In genomic region chr15:68222432-68222743, GRCh38 we compare ENCODE assay signal across 8 cellular contexts. TPM values are rescaled to one million over a fixed set of nuclear protein-coding genes. Genes with fewer than 3 reads are reported as not detected.
DNase-seq lines count a peak whose midpoint lies in the region; ATAC-seq, FAIRE-seq and TF ChIP-seq lines count a peak whose summit lies in the region.
"Not testable (repeated sequence)": the region's sequence is repeated elsewhere in the genome, so short reads cannot be mapped to it uniquely, and the experiment has no call there.

No MANE protein-coding gene starts in this region.

- FAIRE-seq in kidney (lab: Jason Lieb, UNC): not testable (repeated sequence)

- POLR2A ChIA-PET in WTC11 (lab: Charles Lee): not testable (repeated sequence)

- 92 to 98% (median 94%) methylated on average over 11 to 18 of the region's 18 CpGs for WGBS in stomach, 5 donors

- not testable (repeated sequence) for ATAC-seq in WTC11

- peaks cover 27% of the 10 kb centered on the region for H3K9me3 ChIP-seq in BLaER1
- not testable (repeated sequence) for H3K9me3 ChIP-seq in kidney (ENCODE audit: control insufficient read depth in 1 of 2, low read length in 2 of 2); stomach

- not testable (repeated sequence) for H3K4me2 ChIP-seq in BLaER1

- not testable (repeated sequence) for TF ChIP-seq CTCF in WTC11 (IDR thresholded peaks at IDR 0.05); chondrocyte (IDR thresholded peaks at IDR 0.05); kidney (IDR thresholded peaks at IDR 0.05; ENCODE audit: borderline replicate concordance, extremely low read depth, insufficient read depth); stomach (IDR thresholded peaks at IDR 0.05)

- DNase-seq in WTC11 (ENCODE audit: low spot score): not testable (repeated sequence)
- DNase-seq in chondrocyte (ENCODE audit: low spot score) (peak; percentile 56), kidney (peak; percentile 26), mucosa of gallbladder (ENCODE audit: low spot score) (peak; percentile 7), posterior vena cava (ENCODE audit: low spot score) (peak; percentile 60), stomach (peak; percentile 8), ureter (ENCODE audit: low spot score) (peak; percentile 34)

- peaks cover 54% of the 10 kb centered on the region for H3K36me3 Mint-ChIP-seq in WTC11
- H3K36me3 Mint-ChIP-seq in chondrocyte (ENCODE audit: low read depth): not testable (repeated sequence)

- not testable (repeated sequence) for H3K27me3 Mint-ChIP-seq in WTC11 (ENCODE audit: low read depth); chondrocyte (ENCODE audit: low read depth)

- CTCF ChIA-PET in WTC11 (lab: Charles Lee): not testable (repeated sequence)

- intact Hi-C loops in kidney (cut with DNase I); posterior vena cava (cut with DNase I); stomach (cut with DNase I; ENCODE audit: low total_unique reads): not testable (repeated sequence)

- H3K36me3 ChIP-seq in BLaER1 (peaks cover 43% of the 10 kb centered on the region), stomach (peaks cover 0 to 13% (median 10%) of the 10 kb centered on the region in 4 donors)
- not testable (repeated sequence) for H3K36me3 ChIP-seq in kidney (ENCODE audit: control insufficient read depth in 1 of 2, insufficient read depth in 2 of 2, low read length in 2 of 2)

- not testable (repeated sequence) for H3K27me3 ChIP-seq in BLaER1, stomach

- peaks cover 17% of the 10 kb centered on the region for H3K9me3 Mint-ChIP-seq in WTC11
- H3K9me3 Mint-ChIP-seq in chondrocyte (ENCODE audit: low read depth): not testable (repeated sequence)

- TF ChIP-seq EP300 in stomach (IDR thresholded peaks at IDR 0.05): not testable (repeated sequence)

- H3K27ac Mint-ChIP-seq in WTC11; chondrocyte (ENCODE audit: unreplicated experiment): not testable (repeated sequence)

- H3K27ac ChIP-seq in BLaER1: 0 out of 2 replicates have a peak overlapping the region, but pooled peaks have one; percentile 35
- H3K27ac ChIP-seq in kidney (ENCODE audit: low read depth in 2 of 2, low read length in 2 of 2); stomach: not testable (repeated sequence)

- not testable (repeated sequence) for H3K4me3 ChIP-seq in BLaER1; kidney (ENCODE audit: low read length in 2 of 2); stomach

- peaks cover 63% of the 10 kb centered on the region for H3K4me1 ChIP-seq in BLaER1
- H3K4me1 ChIP-seq in kidney (ENCODE audit: control insufficient read depth in 1 of 2, insufficient read depth in 1 of 2, low read depth in 1 of 2, low read length in 2 of 2); stomach: not testable (repeated sequence)

- not testable (repeated sequence) for TF ChIP-seq POLR2A in stomach (IDR thresholded peaks at IDR 0.05)

- H3K9ac ChIP-seq in BLaER1; kidney (ENCODE audit: low read length in 2 of 2): not testable (repeated sequence)

- H3K4me3 Mint-ChIP-seq in WTC11; chondrocyte (ENCODE audit: unreplicated experiment): not testable (repeated sequence)

- H4K20me1 ChIP-seq in BLaER1: not testable (repeated sequence)

- H3K4me1 Mint-ChIP-seq in WTC11; chondrocyte (ENCODE audit: low read depth): not testable (repeated sequence)

TF ChIP-seq in WTC11, 78 proteins besides CTCF, POLR2A, EP300 and RAD21:
- TF ChIP-seq SMAD4 (CRISPR knock-in tag; IDR thresholded peaks at IDR 0.05): peak; percentile 54; the same call in 1 of the 2 replicates

RNA-seq across cellular contexts. Expression of gene CLN6, which starts 7.1 kb away (rescaled TPM):
- 50.2 to 52.2 TPM (median 50.8 TPM) in 3 replicates for total RNA-seq in WTC11 (2021)
- total RNA-seq in chondrocyte: 18.0 to 20.8 TPM (median 19.2 TPM) in 3 replicates
- 36.6 TPM for total RNA-seq in kidney
- polyA plus RNA-seq in kidney (ENCODE audit: insufficient read depth, low read depth, low replicate concordance): 30.8 TPM
- 25.7 TPM for total RNA-seq in mucosa of gallbladder
- 10 to 100 TPM; 14.9 TPM for total RNA-seq in posterior vena cava
- total RNA-seq in stomach: 100 to 1,000 TPM in 1 of 5 donors, 10 to 100 TPM in 3, 1 to 10 TPM in 1; 6.4 to 151 (median 25.0) TPM
- polyA plus RNA-seq in stomach: 10 to 100 TPM in 1 of 3 donors, 1 to 10 TPM in 2; 8.7 to 17.1 (median 9.2) TPM
- total RNA-seq in ureter: 45.3 TPM

RNA-seq across cellular contexts. Expression of gene CALML4, which starts 17.3 kb away (rescaled TPM):
- 8.9 to 10.1 TPM (median 9.8 TPM) in 3 replicates for total RNA-seq in WTC11 (2021)
- total RNA-seq in chondrocyte: 0.65 to 0.97 TPM (median 0.90 TPM) in 3 replicates
- total RNA-seq in kidney: 17.4 TPM
- 54.7 TPM for polyA plus RNA-seq in kidney (ENCODE audit: insufficient read depth, low read depth, low replicate concordance)
- 49.2 TPM for total RNA-seq in mucosa of gallbladder
- 1 to 10 TPM; 5.7 to 8.4 TPM for total RNA-seq in posterior vena cava
- 10 to 100 TPM in 4 of 5 donors, 1 to 10 TPM in 1; 7.6 to 24.3 (median 14.9) TPM for total RNA-seq in stomach
- polyA plus RNA-seq in stomach: 10 to 100 TPM in 2 of 3 donors, 1 to 10 TPM in 1; 9.8 to 13.8 (median 12.1) TPM
- 6.3 TPM for total RNA-seq in ureter

RNA-seq across cellular contexts. Expression of gene FEM1B, which starts 55.2 kb away (rescaled TPM):
- 59.7 to 64.8 TPM (median 62.4 TPM) in 3 replicates for total RNA-seq in WTC11 (2021)
- total RNA-seq in chondrocyte: 46.0 to 52.7 TPM (median 49.1 TPM) in 3 replicates
- 47.6 TPM for total RNA-seq in kidney
- 9.8 TPM for polyA plus RNA-seq in kidney (ENCODE audit: insufficient read depth, low read depth, low replicate concordance)
- 51.7 TPM for total RNA-seq in mucosa of gallbladder
- 100 to 1,000 TPM in 1 of 2 donors, 10 to 100 TPM in 1; 98.5 to 138 TPM for total RNA-seq in posterior vena cava
- 10 to 100 TPM; 18.1 to 92.0 (median 31.2) TPM for total RNA-seq in stomach
- polyA plus RNA-seq in stomach: 10 to 100 TPM in 1 of 3 donors, 1 to 10 TPM in 2; 8.2 to 13.3 (median 9.9) TPM
- 91.5 TPM for total RNA-seq in ureter
